Comparison of ENCODE assay signal across 31 cellular contexts in the genomic region with DNA sequence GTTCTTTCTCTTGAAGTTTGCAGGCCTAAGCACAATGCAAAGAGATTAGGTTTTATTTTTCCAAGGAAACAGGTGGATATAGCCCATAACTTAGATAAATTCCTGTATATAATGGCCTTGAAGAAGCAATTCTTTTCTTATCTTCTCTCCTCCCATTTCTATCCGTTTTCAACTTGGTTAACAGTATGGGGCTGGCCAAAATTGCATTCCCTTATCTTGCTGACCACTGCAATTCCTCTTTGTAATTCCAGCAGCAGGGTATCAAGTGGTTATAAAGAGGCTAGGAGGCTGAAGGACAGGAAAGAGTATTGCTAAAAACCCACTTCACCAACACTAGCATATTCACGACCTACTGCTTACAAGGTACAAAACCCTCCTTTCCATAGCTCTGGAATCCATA.
"Had no signal": no experiment of that assay in that cellular context is flagged by ENCODE, and none has a peak within 500 bp of the region (broad histone marks: within the 10 kb centered on the region; RNA-seq: fewer than 3 reads in every experiment).

No MANE protein-coding gene starts in this region.

- FAIRE-seq: RCC 7860 had no signal

- H3K36me3 ChIP-seq: MG63, SJCRH30 had no signal

- H3K9me3 ChIP-seq: MG63, SJCRH30 had no signal

- H3K4me1 ChIP-seq: SJCRH30 had no signal

- H2AFZ ChIP-seq: PC-9 had no signal

- ATAC-seq: Panc1, Right ventricle myocardium inferior had no signal

- H3K4me3 ChIP-seq: MG63, PC-9, SJCRH30, SK-N-MC had no signal

- H3K4me2 ChIP-seq: PC-9 had no signal

- DNase-seq: Kasumi-1, MG63, NCI-H1048, NCI-H1092 treated with DMSO at 0.1 percent for 48 hours, NCI-H1105 treated with DMSO at 0.1 percent for 48 hours, NCI-H1417, NCI-H1436, NCI-H146, NCI-H1694, NCI-H187, NCI-H1930, NCI-H2029 treated with DMSO at 0.1 percent for 48 hours, NCI-H2081 treated with DMSO at 0.1 percent for 48 hours, NCI-H2107, NCI-H2171, NCI-H226, NCI-H446 treated with DMSO at 0.1 percent for 48 hours, NCI-H510A, NCI-H526, NCI-H69, NCI-H748 treated with DMSO at 0.1 percent for 48 hours, PC-9, SHP77, SIG-M5, SJCRH30, SW 1271 had no signal

- H3K27ac ChIP-seq: PC-9, RWPE1, SJCRH30, SK-N-MC had no signal

- H3K27me3 ChIP-seq: MG63, SJCRH30 had no signal
